18 cellular contexts compared by ENCODE assay signal in genomic region chr7:149559711-149560110, GRCh38.
DNase-seq lines count a peak whose midpoint lies in the region; ATAC-seq and TF ChIP-seq lines count a peak whose summit lies in the region.
"Had no signal": no experiment of that assay in that cellular context is flagged by ENCODE, and none has a peak within 500 bp of the region (broad histone marks: within the 10 kb centered on the region; RNA-seq: fewer than 3 reads in every experiment).

No MANE protein-coding gene starts in this region.

- H3K27ac Mint-ChIP-seq in MCF 10A (ENCODE audit: low read depth, unreplicated experiment), result peak overlapping the region; percentile 70
- H3K27ac Mint-ChIP-seq: T-helper 1 cell treated with Interleukin-12 subunit alpha and Interleukin-12 subunit beta and Interleukin-4 antibody, amounts not matched to agents 30 μg/mL and 1 μg/mL, for 36 hours had no signal

- H3K36me3 Mint-ChIP-seq in MCF 10A (ENCODE audit: insufficient read depth, unreplicated experiment), result peaks cover 20% of the 10 kb centered on the region

- no peaks in the 10 kb centered on the region for H3K27me3 Mint-ChIP-seq in MCF 10A (ENCODE audit: insufficient read depth, unreplicated experiment)
- H3K27me3 Mint-ChIP-seq: activated naive CD4-positive, alpha-beta T cell treated with anti-CD3 and anti-CD28 coated beads, Interleukin-2, amount 50 U/mL, for 24 hours had no signal

- no TSS peak for BruUV-seq in MCF 10A (replicated peaks; lab: Mats Ljungman, UMichigan)

- no peak overlapping the region for H3K4me3 Mint-ChIP-seq in MCF 10A (ENCODE audit: unreplicated experiment)
- H3K4me3 Mint-ChIP-seq: activated naive CD4-positive, alpha-beta T cell treated with anti-CD3 and anti-CD28 coated beads, Interleukin-2, amount 50 U/mL, for 24 hours; T-helper 1 cell treated with Interleukin-12 subunit alpha and Interleukin-12 subunit beta and Interleukin-4 antibody, amounts not matched to agents 30 μg/mL and 1 μg/mL, for 36 hours had no signal

- H3K4me1 ChIP-seq in breast epithelium (no peaks in the 10 kb centered on the region), RWPE2 (ENCODE audit: insufficient read depth, poor library complexity, severe bottlenecking) (no peaks in the 10 kb centered on the region)

- intact Hi-C loops in MCF 10A (cut with micrococcal nuclease), result no loop called here
- intact Hi-C loops in breast epithelium (cut with DNase I; ENCODE audit: low total_unique reads), result no loop called here

- no peak overlapping the region for H3K4me3 ChIP-seq in breast epithelium
- no peak overlapping the region for H3K4me3 ChIP-seq in RWPE2 (ENCODE audit: severe bottlenecking)
- H3K4me3 ChIP-seq in fibroblast of mammary gland (ENCODE audit: control insufficient read depth, low read depth, low read length), result no peak overlapping the region
- H3K4me3 ChIP-seq: heart left ventricle, lung had no signal

- POLR2A ChIA-PET in MCF 10A (lab: Yijun Ruan, JAX), result no interaction called here

- H3K27me3 ChIP-seq in breast epithelium (no peaks in the 10 kb centered on the region), RWPE2 (ENCODE audit: insufficient read depth, poor library complexity, severe bottlenecking) (no peaks in the 10 kb centered on the region)
- H3K27me3 ChIP-seq: heart left ventricle had no signal

- TF ChIP-seq CTCF in MCF 10A (IDR thresholded peaks at IDR 0.05; ENCODE audit: unreplicated experiment) (no peak), breast epithelium (IDR thresholded peaks at IDR 0.05) (no peak), RWPE2 (IDR thresholded peaks at IDR 0.05; ENCODE audit: poor library complexity, severe bottlenecking) (no peak), fibroblast of mammary gland (conservative IDR thresholded peaks at IDR 0.05; ENCODE audit: control insufficient read depth, insufficient read depth, low read depth, low read length) (no peak)

- no peak overlapping the region for H3K27ac ChIP-seq in breast epithelium
- H3K27ac ChIP-seq in RWPE2 (ENCODE audit: poor library complexity, severe bottlenecking), result no peak overlapping the region
- H3K27ac ChIP-seq: heart left ventricle had no signal

- peaks cover 21% of the 10 kb centered on the region for H3K4me1 Mint-ChIP-seq in MCF 10A (ENCODE audit: insufficient read depth, unreplicated experiment)

- CTCF ChIA-PET in MCF 10A (lab: Yijun Ruan, JAX), result interaction anchor here (0.8 to 1.4 kb wide), 4 partner anchors 9 to 250 kb away, joined by 3 read pairs; no protein-coding TSS in a partner anchor

- no peaks in the 10 kb centered on the region for H3K9me3 Mint-ChIP-seq in MCF 10A (ENCODE audit: unreplicated experiment)
- H3K9me3 Mint-ChIP-seq: activated naive CD4-positive, alpha-beta T cell treated with anti-CD3 and anti-CD28 coated beads, Interleukin-2, amount 50 U/mL, for 24 hours; T-helper 1 cell treated with Interleukin-12 subunit alpha and Interleukin-12 subunit beta and Interleukin-4 antibody, amounts not matched to agents 30 μg/mL and 1 μg/mL, for 36 hours had no signal

- H3K36me3 ChIP-seq in breast epithelium (no peaks in the 10 kb centered on the region), RWPE2 (ENCODE audit: low read depth) (peaks cover 18% of the 10 kb centered on the region)

- peak; percentile 69 for DNase-seq in MCF 10A (ENCODE audit: unreplicated experiment)
- no peak for DNase-seq in breast epithelium (ENCODE audit: low spot score in 2 of 2)
- no peak for DNase-seq in RWPE2 (ENCODE audit: low spot score)
- DNase-seq in fibroblast of mammary gland (ENCODE audit: low read depth), result peak; percentile 69
- peak; percentile 22 for DNase-seq in stromal cell of bone marrow (ENCODE audit: low read depth)
- no peak for DNase-seq in central memory CD4-positive, alpha-beta T cell
- no peak for DNase-seq in NCI-H1105 (lab: John Stamatoyannopoulos, UW)
- no peak for DNase-seq in NCI-H748 (lab: John Stamatoyannopoulos, UW; ENCODE audit: unreplicated experiment)
- DNase-seq: activated CD4-positive, alpha-beta T cell treated with anti-CD3 and anti-CD28 coated beads, Interleukin-2, amount 50 U/mL, for 4 hours; AML-193; DND-41; heart left ventricle; Kasumi-1; OCI-M1; stimulated activated CD8-positive, alpha-beta memory T cell treated with anti-CD3 and anti-CD28 coated beads, Interleukin-4, amount 100 ng/mL, for 48 hours had no signal

- H3K9me3 ChIP-seq in breast epithelium (no peaks in the 10 kb centered on the region), RWPE2 (ENCODE audit: severe bottlenecking) (no peaks in the 10 kb centered on the region)

- no peak for TF ChIP-seq POLR2A in breast epithelium (IDR thresholded peaks at IDR 0.05)

- ATAC-seq in RWPE2 (ENCODE audit: low read depth), result peak; percentile 47; the same call in 1 of the 3 replicates
- ATAC-seq: heart left ventricle had no signal

Comparison
In these comparisons a context has a peak if more than half of its experiments do, and no peak if none do; other contexts are left out.
1. DNase-seq: peak in MCF 10A (single experiment), fibroblast of mammary gland (single experiment) and stromal cell of bone marrow (single experiment); none in breast epithelium (0 of 2), RWPE2 (single experiment), central memory CD4-positive, alpha-beta T cell (single experiment), NCI-H1105 (single experiment) and NCI-H748 (single experiment).